Comparison of ENCODE assay signal across 26 cellular contexts in the genomic region with DNA sequence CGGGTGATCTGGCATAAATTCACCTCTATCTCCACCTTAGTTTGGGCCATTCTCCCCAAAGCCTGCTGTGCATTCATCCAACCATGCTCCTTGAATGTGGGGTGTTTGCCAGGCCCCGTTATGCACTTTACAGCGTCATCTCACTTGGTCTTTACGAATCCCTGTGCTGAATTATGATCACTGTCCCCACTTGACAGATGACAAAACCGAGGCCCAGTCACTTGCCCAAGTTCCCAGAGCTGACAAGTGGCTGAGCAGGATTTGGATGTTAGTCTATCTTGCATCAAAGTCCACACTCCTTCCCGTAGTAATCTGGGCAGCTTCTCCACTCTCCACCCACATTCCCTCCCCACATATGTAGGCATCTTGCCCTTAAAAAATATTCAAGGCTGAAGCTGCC. TPM values are rescaled to one million over a fixed set of nuclear protein-coding genes. Genes with fewer than 3 reads are reported as not detected.
DNase-seq lines count a peak whose midpoint lies in the region; ATAC-seq, FAIRE-seq and TF ChIP-seq lines count a peak whose summit lies in the region.
"Had no signal": no experiment of that assay in that cellular context is flagged by ENCODE, and none has a peak within 500 bp of the region (broad histone marks: within the 10 kb centered on the region; RNA-seq: fewer than 3 reads in every experiment).

No MANE protein-coding gene starts in this region.

- in situ Hi-C loops in HepG2 (cut with HindIII; ENCODE audit: extremely low pct_ligation_motif_present, low pct_unique_long_range_greater_than_20kb) = no loop called here

- POLR2A ChIA-PET in HepG2 (lab: Yijun Ruan, JAX) = no interaction called here

- H3K4me2 ChIP-seq in HepG2 (ENCODE audit: low read depth, low read length) = no peak overlapping the region
- H3K4me2 ChIP-seq: BLaER1 had no signal

- TF ChIP-seq RAD21 in HepG2 (CRISPR knock-in tag; IDR thresholded peaks at IDR 0.05) = no peak

- CTCF ChIA-PET in HepG2 (lab: Yijun Ruan, JAX; ENCODE audit: low intra/inter-chr PET ratio, low total read pairs) = no interaction called here

- peaks cover 4% of the 10 kb centered on the region for H3K9me3 Mint-ChIP-seq in activated T-cell treated with anti-CD3 and anti-CD28 coated beads, Interleukin-2, amount 50 U/mL, for 24 hours
- H3K9me3 Mint-ChIP-seq: CD8-positive, alpha-beta T cell had no signal

- H3K27ac ChIP-seq in HepG2 (ENCODE audit: extremely low read length, insufficient read depth, low read length) = no peak overlapping the region
- H3K27ac ChIP-seq in right lobe of liver = no peak overlapping the region
- peak overlapping the region; percentile 49 to 57 (median 56) for H3K27ac ChIP-seq in esophagus muscularis mucosa (replicated peaks in 1 of 4)
- H3K27ac ChIP-seq: 22Rv1, BLaER1, C4-2B had no signal

- H3K9ac ChIP-seq in HepG2 (ENCODE audit: insufficient read depth, low read depth, low read length) = no peak overlapping the region
- H3K9ac ChIP-seq: BLaER1 had no signal

- H3K27ac Mint-ChIP-seq in activated T-cell treated with anti-CD3 and anti-CD28 coated beads, Interleukin-2, amount 50 U/mL, for 24 hours = no peak overlapping the region
- H3K27ac Mint-ChIP-seq: B cell; CD4-positive, CD25-positive, alpha-beta regulatory T cell; CD8-positive, alpha-beta T cell; HFFc6 had no signal

- TF ChIP-seq POLR2A in HepG2 (IDR thresholded peaks at IDR 0.05; ENCODE audit: insufficient read depth in 1 of 2, low read depth in 2 of 2, low read length in 2 of 2) (no peak), right lobe of liver (IDR thresholded peaks at IDR 0.05) (no peak), esophagus muscularis mucosa (IDR thresholded peaks at IDR 0.05; ENCODE audit: low read depth) (no peak)

- no peaks in the 10 kb centered on the region for H3K79me2 ChIP-seq in HepG2 (ENCODE audit: insufficient read depth, low read length)

- H3K4me3 ChIP-seq in HepG2 (replicated peaks in 1 of 3; ENCODE audit: insufficient read depth in 1 of 3, low read depth in 2 of 3, low read length in 3 of 3) (no peak overlapping the region), right lobe of liver (no peak overlapping the region), esophagus muscularis mucosa (no peak overlapping the region)
- H3K4me3 ChIP-seq: BLaER1, GM12878 had no signal

- ATAC-seq in HepG2 (no peak), right lobe of liver (no peak), GM21423 (IDR thresholded peaks at IDR 0.05; ENCODE audit: unreplicated experiment) (no peak)
- ATAC-seq: CD8-positive, alpha-beta T cell; GM12878; HCT116 had no signal

- intact Hi-C loops in HepG2 (cut with micrococcal nuclease; ENCODE audit: unreplicated experiment) = no loop called here
- intact Hi-C loops in right lobe of liver (cut with DNase I) = no loop called here
- intact Hi-C loops in esophagus muscularis mucosa (cut with DNase I) = no loop called here

- H3K27me3 ChIP-seq in HepG2 (ENCODE audit: control insufficient read depth in 1 of 2, insufficient read depth in 2 of 2, low read length in 2 of 2) (no peaks in the 10 kb centered on the region), right lobe of liver (no peaks in the 10 kb centered on the region), esophagus muscularis mucosa (no peaks in the 10 kb centered on the region)
- H3K27me3 ChIP-seq: BLaER1 had no signal

- no peak for DNase-seq in HepG2 (ENCODE audit: low spot score)
- DNase-seq in right lobe of liver = no peak
- no peak for DNase-seq in esophagus muscularis mucosa (ENCODE audit: extremely low spot score)
- DNase-seq in occipital lobe (lab: John Stamatoyannopoulos, UW) = peak; percentile 5
- DNase-seq in NCI-H146 (lab: John Stamatoyannopoulos, UW) = no peak
- DNase-seq in activated T-cell treated with anti-CD3 and anti-CD28 coated beads, Interleukin-2, amount 50 U/mL, for 24 hours = no peak
- no peak for DNase-seq in germinal center (ENCODE audit: low spot score)
- DNase-seq: Caco-2; CD4-positive, CD25-positive, alpha-beta regulatory T cell; CD8-positive, alpha-beta T cell; DMS153; DND-41; GOT3; H7; HFFc6 had no signal

- no peaks in the 10 kb centered on the region for H4K20me1 ChIP-seq in HepG2 (ENCODE audit: insufficient read depth, low read length)
- H4K20me1 ChIP-seq: BLaER1 had no signal

- no peak overlapping the region for H3K4me3 Mint-ChIP-seq in activated T-cell treated with anti-CD3 and anti-CD28 coated beads, Interleukin-2, amount 50 U/mL, for 24 hours
- H3K4me3 Mint-ChIP-seq: B cell; CD4-positive, CD25-positive, alpha-beta regulatory T cell; CD8-positive, alpha-beta T cell; HFFc6 had no signal

- H3K4me1 Mint-ChIP-seq in activated T-cell treated with anti-CD3 and anti-CD28 coated beads, Interleukin-2, amount 50 U/mL, for 24 hours (ENCODE audit: low read depth) = no peaks in the 10 kb centered on the region
- H3K4me1 Mint-ChIP-seq: B cell; CD4-positive, CD25-positive, alpha-beta regulatory T cell had no signal

- no peak overlapping the region for H2AFZ ChIP-seq in HepG2 (ENCODE audit: low read length)

- no peaks in the 10 kb centered on the region for H3K4me1 ChIP-seq in HepG2 (ENCODE audit: insufficient read depth, low read length)
- no peaks in the 10 kb centered on the region for H3K4me1 ChIP-seq in right lobe of liver
- peaks cover 0 to 55% (median 42%) of the 10 kb centered on the region in 4 donors for H3K4me1 ChIP-seq in esophagus muscularis mucosa
- H3K4me1 ChIP-seq: BLaER1, Caco-2 had no signal

- peaks cover 18% of the 10 kb centered on the region for H3K27me3 Mint-ChIP-seq in activated T-cell treated with anti-CD3 and anti-CD28 coated beads, Interleukin-2, amount 50 U/mL, for 24 hours

- TF ChIP-seq CTCF in HepG2 (CRISPR knock-in tag; IDR thresholded peaks at IDR 0.05) (no peak), right lobe of liver (IDR thresholded peaks at IDR 0.05) (no peak), esophagus muscularis mucosa (IDR thresholded peaks at IDR 0.05) (no peak)

- WGBS in HepG2 (ENCODE audit: low lambda C conversion rate) = 0% methylated on average over 6 of the region's 6 CpGs
- WGBS in right lobe of liver (ENCODE audit: insufficient coverage, low coverage, low lambda C conversion rate, missing lambda C conversion rate) = 56% methylated on average over 6 of the region's 6 CpGs
- WGBS in esophagus muscularis mucosa = 61% methylated on average over 6 of the region's 6 CpGs

- no peak for FAIRE-seq in HepG2 (lab: Jason Lieb, UNC)
- FAIRE-seq: A204.1, G401.6, GM12878, GM19239 had no signal

- TF ChIP-seq EP300 in HepG2 (IDR thresholded peaks at IDR 0.05; ENCODE audit: low read depth in 2 of 2, low read length in 2 of 2) (no peak), HepG2 (CRISPR knock-in tag; IDR thresholded peaks at IDR 0.05; ENCODE audit: borderline replicate concordance) (no peak), esophagus muscularis mucosa (IDR thresholded peaks at IDR 0.05) (no peak)

- no TSS peak for BruUV-seq in HepG2 (replicated peaks; lab: Mats Ljungman, UMichigan)

- H3K36me3 ChIP-seq in HepG2 (replicated peaks in 1 of 2; ENCODE audit: control insufficient read depth in 1 of 2, insufficient read depth in 2 of 2, low read length in 2 of 2) (no peaks in the 10 kb centered on the region), right lobe of liver (no peaks in the 10 kb centered on the region), esophagus muscularis mucosa (peaks cover 0 to 5% (median 0%) of the 10 kb centered on the region in 4 donors)
- H3K36me3 ChIP-seq: BLaER1 had no signal

- H3K36me3 Mint-ChIP-seq in activated T-cell treated with anti-CD3 and anti-CD28 coated beads, Interleukin-2, amount 50 U/mL, for 24 hours (ENCODE audit: low read depth) = no peaks in the 10 kb centered on the region
- H3K36me3 Mint-ChIP-seq: CD4-positive, CD25-positive, alpha-beta regulatory T cell; CD8-positive, alpha-beta T cell had no signal

- no peaks in the 10 kb centered on the region for H3K9me3 ChIP-seq in HepG2 (ENCODE audit: low read length)
- H3K9me3 ChIP-seq in right lobe of liver = no peaks in the 10 kb centered on the region
- H3K9me3 ChIP-seq in esophagus muscularis mucosa = no peaks in the 10 kb centered on the region
- H3K9me3 ChIP-seq: BLaER1, Caco-2 had no signal

TF ChIP-seq in HepG2, 621 proteins besides CTCF, POLR2A, EP300 and RAD21:
- TF ChIP-seq MED13 (CRISPR knock-in tag; IDR thresholded peaks at IDR 0.05) (no peak), FOXK1 (CRISPR knock-in tag; IDR thresholded peaks at IDR 0.05; ENCODE audit: borderline replicate concordance, low read depth) (no peak), ZNF598 (CRISPR knock-in tag; IDR thresholded peaks at IDR 0.05; ENCODE audit: borderline replicate concordance) (no peak), ZNF629 (CRISPR knock-in tag; conservative IDR thresholded peaks at IDR 0.05) (0 out of 2 replicates have a peak, but pooled peaks have one; percentile 12)

RNA-seq across cellular contexts. Expression of a gene that starts 44.8 kb away (rescaled TPM):
- total RNA-seq in HepG2 (2016; rRNA removed; fragmentation: Illumina TruSeq; extraction: Trizol) = not detected in 2 replicates
- total RNA-seq in HepG2 (2016; cell fraction: cytosol; rRNA removed; fragmentation: Illumina TruSeq; extraction: Trizol; ENCODE audit: low read depth) = not detected in 2 replicates
- total RNA-seq in HepG2 (2016; cell fraction: insoluble cytoplasmic fraction; rRNA removed; fragmentation: Illumina TruSeq; extraction: Trizol) = not detected in 2 replicates
- not detected in 2 replicates for total RNA-seq in HepG2 (2016; cell fraction: membrane; rRNA removed; fragmentation: Illumina TruSeq; extraction: Trizol)
- total RNA-seq in HepG2 (2016; cell fraction: nucleus; rRNA removed; fragmentation: Illumina TruSeq; extraction: Trizol) = not detected in 2 replicates
- polyA plus RNA-seq in HepG2 (2011; rRNA removed) = not detected in 2 replicates
- not detected in 2 replicates for polyA plus RNA-seq in HepG2 (2011; cell fraction: cytosol; rRNA removed)
- polyA plus RNA-seq in HepG2 (2011; cell fraction: nucleus; rRNA removed) = not detected in 2 replicates
- not detected in 2 replicates for polyA plus RNA-seq in HepG2 (2012)
- not detected in 2 replicates for polyA plus RNA-seq in HepG2 (2016; cell fraction: cytosol; fragmentation: Illumina TruSeq; extraction: Trizol; ENCODE audit: low read depth)
- polyA plus RNA-seq in HepG2 (2016; cell fraction: insoluble cytoplasmic fraction; fragmentation: Illumina TruSeq; extraction: Trizol; ENCODE audit: low read depth) = not detected in 2 replicates
- not detected in 2 replicates for polyA plus RNA-seq in HepG2 (2016; cell fraction: membrane; fragmentation: Illumina TruSeq; extraction: Trizol; ENCODE audit: low read depth)
- polyA plus RNA-seq in HepG2 (2016; cell fraction: nucleus; fragmentation: Illumina TruSeq; extraction: Trizol; ENCODE audit: insufficient read depth, low read depth) = not detected in 2 replicates
- polyA minus RNA-seq in HepG2 (2011; rRNA and poly(A)+ RNA removed; ENCODE audit: low replicate concordance) = not detected in 2 replicates
- polyA minus RNA-seq in HepG2 (2011; cell fraction: cytosol; rRNA and poly(A)+ RNA removed) = not detected in 2 replicates
- polyA minus RNA-seq in HepG2 (2011; cell fraction: nucleus; rRNA and poly(A)+ RNA removed) = not detected in 2 replicates
- not detected for total RNA-seq in right lobe of liver
- total RNA-seq in esophagus muscularis mucosa = 10 to 100 TPM; 24.7 to 47.9 (median 30.4) TPM
- total RNA-seq in occipital lobe = 3.3 TPM
- total RNA-seq: Caco-2; CD8-positive, alpha-beta T cell; GM12878; HFFc6 had no signal
- polyA plus RNA-seq: AG04450 had no signal

Comparison
In these comparisons a context has a peak if more than half of its experiments do, and no peak if none do; other contexts are left out.
1. H3K27ac ChIP-seq: peak in esophagus muscularis mucosa (4 of 4); none in HepG2 (single experiment) and right lobe of liver (0 of 3).